ENCODE assay signal across 1 cellular context in the genomic region with DNA sequence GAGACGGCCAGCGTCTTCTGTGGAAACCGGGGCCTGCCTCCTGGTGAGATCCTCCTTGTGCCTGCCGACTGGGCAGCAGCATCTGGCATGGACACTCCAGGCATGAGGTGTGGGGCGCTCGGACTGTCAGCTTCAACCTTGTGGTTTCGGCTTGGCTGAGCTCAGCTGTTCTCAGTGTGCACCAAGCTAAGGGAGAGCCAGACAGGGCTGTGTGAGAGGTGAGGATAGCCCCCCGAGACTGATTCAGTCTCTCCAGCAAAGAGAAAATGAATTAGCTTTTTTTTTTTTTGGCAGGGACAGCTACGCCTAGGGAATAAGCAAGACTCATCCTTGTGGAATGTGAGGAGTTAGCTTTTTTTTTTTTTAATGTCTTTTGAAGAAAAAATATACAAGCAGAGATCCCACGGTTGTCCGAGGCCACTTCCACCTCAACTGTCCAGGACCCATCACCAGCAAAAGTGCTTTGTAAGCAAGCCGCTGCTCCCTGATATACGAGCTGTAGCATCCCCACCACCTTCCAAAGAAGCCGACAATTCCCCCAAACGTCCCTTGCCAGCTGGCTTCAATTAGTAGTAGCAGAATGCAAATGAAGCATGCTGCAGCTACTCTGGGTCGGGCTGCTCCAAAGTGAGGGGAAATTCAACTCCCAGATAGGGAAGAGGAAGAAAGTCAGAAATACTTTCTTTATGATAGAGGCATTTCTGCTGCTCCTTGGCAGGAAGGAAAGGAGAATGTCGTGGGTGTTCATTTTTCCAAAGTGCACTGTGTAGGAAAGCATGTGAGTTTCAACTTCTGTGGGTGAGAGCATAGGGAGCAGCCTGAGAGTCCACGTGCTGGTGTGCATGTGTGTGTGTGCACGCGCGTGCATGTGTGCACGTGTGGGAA.
TF ChIP-seq lines count a peak whose summit lies in the region.

No MANE protein-coding gene starts in this region.

TF ChIP-seq in GM12878, 131 proteins besides CTCF, POLR2A, EP300 and RAD21:
- TF ChIP-seq NR2F1 (conservative IDR thresholded peaks at IDR 0.05) (no peak), RBBP5 (conservative IDR thresholded peaks at IDR 0.05) (no peak), MTA2 (IDR thresholded peaks at IDR 0.05; ENCODE audit: low read depth) (no peak)
- TF ChIP-seq, protein P1, sequence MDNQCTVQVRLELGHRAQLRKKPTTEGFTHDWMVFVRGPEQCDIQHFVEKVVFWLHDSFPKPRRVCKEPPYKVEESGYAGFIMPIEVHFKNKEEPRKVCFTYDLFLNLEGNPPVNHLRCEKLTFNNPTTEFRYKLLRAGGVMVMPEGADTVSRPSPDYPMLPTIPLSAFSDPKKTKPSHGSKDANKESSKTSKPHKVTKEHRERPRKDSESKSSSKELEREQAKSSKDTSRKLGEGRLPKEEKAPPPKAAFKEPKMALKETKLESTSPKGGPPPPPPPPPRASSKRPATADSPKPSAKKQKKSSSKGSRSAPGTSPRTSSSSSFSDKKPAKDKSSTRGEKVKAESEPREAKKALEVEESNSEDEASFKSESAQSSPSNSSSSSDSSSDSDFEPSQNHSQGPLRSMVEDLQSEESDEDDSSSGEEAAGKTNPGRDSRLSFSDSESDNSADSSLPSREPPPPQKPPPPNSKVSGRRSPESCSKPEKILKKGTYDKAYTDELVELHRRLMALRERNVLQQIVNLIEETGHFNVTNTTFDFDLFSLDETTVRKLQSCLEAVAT (IDR thresholded peaks at IDR 0.05), result no peak
- TF ChIP-seq, protein P2, sequence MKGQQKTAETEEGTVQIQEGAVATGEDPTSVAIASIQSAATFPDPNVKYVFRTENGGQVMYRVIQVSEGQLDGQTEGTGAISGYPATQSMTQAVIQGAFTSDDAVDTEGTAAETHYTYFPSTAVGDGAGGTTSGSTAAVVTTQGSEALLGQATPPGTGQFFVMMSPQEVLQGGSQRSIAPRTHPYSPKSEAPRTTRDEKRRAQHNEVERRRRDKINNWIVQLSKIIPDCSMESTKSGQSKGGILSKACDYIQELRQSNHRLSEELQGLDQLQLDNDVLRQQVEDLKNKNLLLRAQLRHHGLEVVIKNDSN (IDR thresholded peaks at IDR 0.05; ENCODE audit: borderline replicate concordance, extremely low read length, insufficient read depth, low read depth, low read length), result no peak
TF ChIP-seq in GM12878: peak in this region for 0.
